In genomic region chr2:71510196-71510807, GRCh38 we compare ENCODE assay signal across 1 cellular context.
TF ChIP-seq lines count a peak whose summit lies in the region.

No MANE protein-coding gene starts in this region.

TF ChIP-seq in HepG2, 621 proteins besides CTCF, POLR2A, EP300 and RAD21 (continued from another document and continues in another):
- TF ChIP-seq ZNF142 (CRISPR knock-in tag; IDR thresholded peaks at IDR 0.05) (no peak), ATAD3A (CRISPR knock-in tag; IDR thresholded peaks at IDR 0.05) (no peak), ZNF549 (CRISPR knock-in tag; IDR thresholded peaks at IDR 0.05) (no peak), FOXC1 (CRISPR knock-in tag; IDR thresholded peaks at IDR 0.05; ENCODE audit: borderline replicate concordance) (peak; percentile 66; the same call in 1 of the 2 replicates), NR1H2 (CRISPR knock-in tag; IDR thresholded peaks at IDR 0.05; ENCODE audit: borderline replicate concordance, low read depth) (no peak), ZNF263 (CRISPR knock-in tag; IDR thresholded peaks at IDR 0.05) (peak; percentile 24; the same call in 1 of the 2 replicates), ZNF552 (CRISPR knock-in tag; IDR thresholded peaks at IDR 0.05; ENCODE audit: borderline replicate concordance) (no peak), POLR2AphosphoS5 (IDR thresholded peaks at IDR 0.05; ENCODE audit: low read depth, low read length) (no peak), IRF2 (CRISPR knock-in tag; IDR thresholded peaks at IDR 0.05) (peak; percentile 54; the same call in 1 of the 2 replicates), PATZ1 (CRISPR knock-in tag; IDR thresholded peaks at IDR 0.05) (peak; percentile 34; the same call in 1 of the 2 replicates), RERE (CRISPR knock-in tag; IDR thresholded peaks at IDR 0.05; ENCODE audit: low read depth) (no peak), TEAD3 (CRISPR knock-in tag; optimal IDR thresholded peaks at IDR 0.05; ENCODE audit: borderline replicate concordance) (peak; percentile 52), SKI (IDR thresholded peaks at IDR 0.05; ENCODE audit: partially characterized antibody) (no peak), ZFP36L2 (CRISPR knock-in tag; IDR thresholded peaks at IDR 0.05) (no peak), YY1 (IDR thresholded peaks at IDR 0.05; ENCODE audit: insufficient read depth, insufficient replicate concordance, low read depth, low read length) (no peak), ZNF501 (CRISPR knock-in tag; IDR thresholded peaks at IDR 0.05) (peak; percentile 58; the same call in 1 of the 2 replicates), TCF7L2 (IDR thresholded peaks at IDR 0.05; ENCODE audit: low read depth, low read length) (no peak), JDP2 (CRISPR knock-in tag; IDR thresholded peaks at IDR 0.05; ENCODE audit: borderline replicate concordance) (no peak), ZFX (CRISPR knock-in tag; IDR thresholded peaks at IDR 0.05; ENCODE audit: low read depth) (0 out of 2 replicates have a peak, but pooled peaks have one; percentile 11), SIX1 (CRISPR knock-in tag; IDR thresholded peaks at IDR 0.05; ENCODE audit: borderline replicate concordance) (no peak), ZNF770 (CRISPR knock-in tag; IDR thresholded peaks at IDR 0.05) (no peak), ONECUT2 (CRISPR knock-in tag; IDR thresholded peaks at IDR 0.05) (no peak), YEATS4 (CRISPR knock-in tag; IDR thresholded peaks at IDR 0.05; ENCODE audit: borderline replicate concordance) (no peak), MTERF4 (CRISPR knock-in tag; IDR thresholded peaks at IDR 0.05) (no peak), LCORL (IDR thresholded peaks at IDR 0.05) (no peak), LCORL (CRISPR knock-in tag; IDR thresholded peaks at IDR 0.05) (peak; percentile 61; the same call in 1 of the 2 replicates), SMAD1 (CRISPR knock-in tag; IDR thresholded peaks at IDR 0.05; ENCODE audit: borderline replicate concordance, low read depth) (no peak), THAP7 (CRISPR knock-in tag; IDR thresholded peaks at IDR 0.05) (no peak), E2F5 (CRISPR knock-in tag; conservative IDR thresholded peaks at IDR 0.05) (no peak), SMC3 (IDR thresholded peaks at IDR 0.05; ENCODE audit: low read length) (peak; percentile 99), KDM2A (CRISPR knock-in tag; IDR thresholded peaks at IDR 0.05; ENCODE audit: borderline replicate concordance, low read depth) (peak; percentile 59; the same call in 1 of the 2 replicates), PLSCR1 (CRISPR knock-in tag; IDR thresholded peaks at IDR 0.05; ENCODE audit: borderline replicate concordance) (no peak), ZNF580 (CRISPR knock-in tag; IDR thresholded peaks at IDR 0.05; ENCODE audit: borderline replicate concordance, low read depth) (peak; percentile 47; the same call in 1 of the 2 replicates)
